In the genomic region with DNA sequence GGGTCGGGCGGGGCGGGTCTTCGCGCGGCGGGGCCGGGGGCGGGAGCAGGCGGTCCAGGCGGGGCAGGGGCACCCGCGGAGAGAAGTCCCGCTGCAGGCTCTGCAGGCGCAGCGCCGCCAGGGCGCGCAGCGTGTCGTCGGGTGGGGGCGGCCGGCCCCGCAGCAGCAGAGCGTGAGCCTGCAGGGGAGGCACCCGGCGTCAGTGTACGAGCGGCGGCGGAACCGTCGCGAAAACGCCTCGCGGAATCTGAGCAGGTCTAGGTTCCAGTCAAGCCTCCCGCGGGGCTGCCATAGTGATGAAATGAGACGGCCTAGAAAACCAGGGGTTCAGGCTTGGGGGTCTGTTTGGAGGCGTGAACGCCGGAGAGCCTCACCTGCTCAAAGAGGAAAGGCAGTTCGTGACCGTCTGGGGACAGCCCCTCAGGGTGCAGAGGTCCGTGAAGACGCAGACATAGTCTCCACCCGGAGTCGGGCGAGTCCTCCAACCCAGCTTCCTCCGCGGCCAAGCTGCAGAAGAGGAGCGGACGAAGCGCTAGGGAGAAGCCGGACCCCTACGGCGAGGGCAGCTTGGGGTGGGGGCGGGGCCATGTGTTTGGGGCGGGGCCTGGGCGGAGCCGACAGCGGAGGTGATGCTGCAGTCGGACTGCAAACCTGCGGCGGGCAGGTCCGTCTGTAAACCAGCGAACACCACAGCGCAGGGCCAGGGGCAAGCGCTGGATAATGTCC, we compare ENCODE assay signal across 11 cellular contexts. TPM values are rescaled to one million over a fixed set of nuclear protein-coding genes. Genes with fewer than 3 reads are reported as not detected.
DNase-seq lines count a peak whose midpoint lies in the region; ATAC-seq, FAIRE-seq and TF ChIP-seq lines count a peak whose summit lies in the region.
"Had no signal": no experiment of that assay in that cellular context is flagged by ENCODE, and none has a peak within 500 bp of the region (broad histone marks: within the 10 kb centered on the region; RNA-seq: fewer than 3 reads in every experiment).

No MANE protein-coding gene starts in this region.

- BruUV-seq in K562 (replicated peaks; lab: Mats Ljungman, UMichigan) (no TSS peak), PC-3 (replicated peaks; lab: Mats Ljungman, UMichigan) (no TSS peak)

- H2AFZ ChIP-seq in K562 (ENCODE audit: low read depth, low read length) (no peak overlapping the region), neural cell (ENCODE audit: low read depth, low read length) (no peak overlapping the region), PC-3 (ENCODE audit: low read length) (no peak overlapping the region)

- TF ChIP-seq POLR2A in K562 (conservative IDR thresholded peaks at IDR 0.05), result no peak

- 98% methylated on average over 25 of the region's 71 CpGs for WGBS in K562 (ENCODE audit: insufficient coverage, low coverage, missing lambda C conversion rate)

- no peaks in the 10 kb centered on the region for H3K9me3 ChIP-seq in CD4-positive, alpha-beta memory T cell (ENCODE audit: control insufficient read depth in 1 of 2, low read length in 2 of 2)
- no peaks in the 10 kb centered on the region for H3K9me3 ChIP-seq in K562 (replicated peaks; ENCODE audit: control insufficient read depth, insufficient read depth, low read depth, low read length)
- H3K9me3 ChIP-seq in neural cell (ENCODE audit: low read length), result no peaks in the 10 kb centered on the region
- no peaks in the 10 kb centered on the region for H3K9me3 ChIP-seq in PC-3 (ENCODE audit: low read length)
- H3K9me3 ChIP-seq: heart left ventricle had no signal

- intact Hi-C loops in CD4-positive, alpha-beta memory T cell (cut with micrococcal nuclease), result loop anchor here (1.0 kb wide), 1 partner anchor 9 kb away; no protein-coding TSS in a partner anchor
- intact Hi-C loops in K562 (cut with micrococcal nuclease) (no loop called here), PC-3 (cut with micrococcal nuclease) (no loop called here)

- H3K79me2 ChIP-seq in K562 (ENCODE audit: control insufficient read depth, insufficient read depth, low read length) (peaks cover 13% of the 10 kb centered on the region), neural cell (replicated peaks; ENCODE audit: insufficient read depth, low read length) (peaks cover 3% of the 10 kb centered on the region), PC-3 (ENCODE audit: low read length) (peaks cover 13% of the 10 kb centered on the region)

- H3K9ac ChIP-seq in K562 (ENCODE audit: insufficient read depth in 1 of 2, low read depth in 2 of 2, low read length in 2 of 2) (no peak overlapping the region), neural cell (ENCODE audit: low read length) (no peak overlapping the region), PC-3 (ENCODE audit: low read length) (no peak overlapping the region)

- FAIRE-seq in K562 (lab: Jason Lieb, UNC), result no peak

- TF ChIP-seq CTCF in K562 (IDR thresholded peaks at IDR 0.05 in 2 of 3, conservative IDR thresholded peaks at IDR 0.05 in 1 of 3; ENCODE audit: insufficient read depth in 2 of 3, low read depth in 1 of 3, low read length in 3 of 3), result no peak
- no peak for TF ChIP-seq CTCF in neural cell (IDR thresholded peaks at IDR 0.05; ENCODE audit: poor library complexity, severe bottlenecking)
- TF ChIP-seq CTCF in PC-3 (conservative IDR thresholded peaks at IDR 0.05; ENCODE audit: low read depth, low read length), result no peak
- TF ChIP-seq CTCF in foreskin fibroblast (IDR thresholded peaks at IDR 0.05; ENCODE audit: low read depth, low read length), result no peak

- H3K4me3 ChIP-seq in CD4-positive, alpha-beta memory T cell (ENCODE audit: low read length in 2 of 2), result peak overlapping the region in 1 of 2 donors; percentile 38
- H3K4me3 ChIP-seq in K562, result no peak overlapping the region
- H3K4me3 ChIP-seq in neural cell (ENCODE audit: low read length), result no peak overlapping the region
- H3K4me3 ChIP-seq in PC-3 (ENCODE audit: low read length), result no peak overlapping the region
- H3K4me3 ChIP-seq in foreskin fibroblast (ENCODE audit: low read depth in 1 of 2, low read length in 2 of 2), result no peak overlapping the region

- no peaks in the 10 kb centered on the region for H3K9me2 ChIP-seq in neural cell (ENCODE audit: insufficient read depth, low read length)
- H3K9me2 ChIP-seq in PC-3 (replicated peaks; ENCODE audit: low read length), result no peaks in the 10 kb centered on the region

- peaks cover 32% of the 10 kb centered on the region for H3K4me1 ChIP-seq in CD4-positive, alpha-beta memory T cell (ENCODE audit: insufficient read depth, low read length)
- H3K4me1 ChIP-seq in K562 (replicated peaks in 1 of 2; ENCODE audit: control insufficient read depth in 2 of 2, insufficient read depth in 2 of 2, low read length in 2 of 2) (peaks cover 14 to 55% of the 10 kb centered on the region in 2 experiments), PC-3 (ENCODE audit: insufficient read depth, low read length) (peaks cover 25% of the 10 kb centered on the region)

- CTCF ChIA-PET in CD4-positive, alpha-beta memory T cell (lab: Charles Lee; ENCODE audit: partially characterized antibody), result interaction anchor here (1.5 to 1.6 kb wide), 3 partner anchors 9 to 92 kb away, joined by 4 to 6 read pairs (median 5); partner anchors contain the start of gene PSMC3IP
- CTCF ChIA-PET in K562 (lab: Yijun Ruan, JAX; ENCODE audit: low intra/inter-chr PET ratio), result no interaction called here
- CTCF ChIA-PET in PC-3 (lab: Charles Lee), result no interaction called here

- in situ Hi-C loops in K562 (cut with MboI), result no loop called here

- peak in 3 of 5 donors; percentile 51 to 61 (median 57) for DNase-seq in CD4-positive, alpha-beta memory T cell
- peak in 2 of 4 experiments; percentile 44 to 62 for DNase-seq in K562 (ENCODE audit: extremely low read depth in 1 of 4, low spot score in 3 of 4)
- DNase-seq in PC-3, result no peak
- DNase-seq in foreskin fibroblast, result no peak
- DNase-seq: DMS79, NCI-H524 treated with DMSO at 0.1 percent for 48 hours had no signal

- H3K27me3 Mint-ChIP-seq in CD4-positive, alpha-beta memory T cell, result peaks cover 13 to 18% of the 10 kb centered on the region in 2 donors

- POLR2A ChIA-PET in CD4-positive, alpha-beta memory T cell (lab: Charles Lee; ENCODE audit: partially characterized antibody), result interaction anchor here (1.0 to 3.4 kb wide), 3 partner anchors 8 to 14 kb away, joined by 3 to 9 read pairs (median 5); no protein-coding TSS in a partner anchor
- POLR2A ChIA-PET in K562 (lab: Yijun Ruan, JAX) (interaction anchor here (0.8 to 1.8 kb wide), 3 partner anchors 9 to 38 kb away, joined by 3 to 7 read pairs (median 4); no protein-coding TSS in a partner anchor), PC-3 (lab: Charles Lee; ENCODE audit: unreplicated experiment) (no interaction called here)

- no peak overlapping the region for H3K27ac ChIP-seq in CD4-positive, alpha-beta memory T cell (ENCODE audit: low read depth, low read length)
- H3K27ac ChIP-seq in K562 (ENCODE audit: extremely low read depth, low read depth, low read length), result no peak overlapping the region
- H3K27ac ChIP-seq in neural cell (ENCODE audit: low read length), result no peak overlapping the region
- H3K27ac ChIP-seq in PC-3 (ENCODE audit: low read length), result no peak overlapping the region

- peaks cover 13 to 15% of the 10 kb centered on the region in 2 donors for H3K36me3 Mint-ChIP-seq in CD4-positive, alpha-beta memory T cell

- H3K9me1 ChIP-seq in K562 (ENCODE audit: control insufficient read depth, insufficient read depth, low read length), result no peaks in the 10 kb centered on the region

- TF ChIP-seq RAD21 in K562 (CRISPR knock-in tag; conservative IDR thresholded peaks at IDR 0.05 in 1 of 2, IDR thresholded peaks at IDR 0.05 in 1 of 2) (no peak), neural cell (conservative IDR thresholded peaks at IDR 0.05) (no peak)

- H4K20me1 ChIP-seq in K562 (replicated peaks; ENCODE audit: control insufficient read depth, insufficient read depth, low read length) (peaks cover 5% of the 10 kb centered on the region), neural cell (ENCODE audit: insufficient read depth) (no peaks in the 10 kb centered on the region), PC-3 (ENCODE audit: low read length) (0 out of 2 replicates have a peak, but pooled peaks cover 4% of the 10 kb centered on the region)

- H3K4me1 Mint-ChIP-seq in CD4-positive, alpha-beta memory T cell, result peaks cover 11 to 39% (median 22%) of the 10 kb centered on the region in 4 donors

- H3K9me3 Mint-ChIP-seq in CD4-positive, alpha-beta memory T cell, result no peaks in the 10 kb centered on the region

- H3K4me2 ChIP-seq in K562 (ENCODE audit: insufficient read depth, low read length), result no peak overlapping the region
- no peak overlapping the region for H3K4me2 ChIP-seq in neural cell (ENCODE audit: low read length)
- no peak overlapping the region for H3K4me2 ChIP-seq in PC-3 (ENCODE audit: low read length)

- peak overlapping the region in 4 of 7 donors; percentile 42 to 79 (median 59) for H3K27ac Mint-ChIP-seq in CD4-positive, alpha-beta memory T cell

- no peak for TF ChIP-seq EP300 in K562 (IDR thresholded peaks at IDR 0.05; ENCODE audit: low read length)
- no peak for TF ChIP-seq EP300 in neural cell (conservative IDR thresholded peaks at IDR 0.05; ENCODE audit: poor library complexity, severe bottlenecking)

- H3K36me3 ChIP-seq in CD4-positive, alpha-beta memory T cell (ENCODE audit: insufficient read depth, low read length), result no peaks in the 10 kb centered on the region
- H3K36me3 ChIP-seq in K562 (ENCODE audit: control insufficient read depth, insufficient read depth, low read length) (peaks cover 63% of the 10 kb centered on the region; the same call in 2 of the 3 replicates), neural cell (ENCODE audit: insufficient read depth, low read length) (no peaks in the 10 kb centered on the region), PC-3 (ENCODE audit: low read depth, low read length) (no peaks in the 10 kb centered on the region)

- peak overlapping the region; percentile 69 to 84 (median 78) for H3K4me3 Mint-ChIP-seq in CD4-positive, alpha-beta memory T cell

- H3F3A ChIP-seq in neural cell (ENCODE audit: insufficient read depth, low read length, poor library complexity, severe bottlenecking) (no peaks in the 10 kb centered on the region), PC-3 (ENCODE audit: low read length, unreplicated experiment) (no peaks in the 10 kb centered on the region)

- ATAC-seq in K562, result no peak
- ATAC-seq in PC-3, result no peak
- no peak for ATAC-seq in GM21515 (IDR thresholded peaks at IDR 0.05; ENCODE audit: unreplicated experiment)
- no peak for ATAC-seq in GM21423 (IDR thresholded peaks at IDR 0.05; ENCODE audit: unreplicated experiment)
- ATAC-seq: heart left ventricle had no signal

- H3K27me3 ChIP-seq in CD4-positive, alpha-beta memory T cell (ENCODE audit: insufficient read depth, low read length), result peaks cover 34% of the 10 kb centered on the region
- H3K27me3 ChIP-seq in K562 (ENCODE audit: control insufficient read depth in 2 of 2, insufficient read depth in 2 of 2, low read length in 2 of 2), result no peaks in the 10 kb centered on the region
- H3K27me3 ChIP-seq in neural cell (ENCODE audit: insufficient read depth, low read depth, low read length), result no peaks in the 10 kb centered on the region
- no peaks in the 10 kb centered on the region for H3K27me3 ChIP-seq in PC-3 (ENCODE audit: low read length)

RNA-seq across cellular contexts. Expression of gene PLEKHH3, which starts 6.4 kb away (rescaled TPM):
- total RNA-seq in CD4-positive, alpha-beta memory T cell, result under 1 TPM; 0.15 to 0.22 TPM
- polyA plus RNA-seq in CD4-positive, alpha-beta memory T cell, result under 1 TPM; 0.16 to 0.32 TPM
- polyA plus RNA-seq in PFSK-1 (2012; ENCODE audit: insufficient read length, low read depth), result 86.0 TPM
- 23.0 and 51.2 TPM in 2 replicates for total RNA-seq in K562 (2011; cell fraction: chromatin; rRNA removed; ENCODE audit: low replicate concordance)
- total RNA-seq in K562 (2011; cell fraction: nucleolus; rRNA removed), result 37.7 and 51.7 TPM in 2 replicates
- 29.7 and 29.8 TPM in 2 replicates for total RNA-seq in K562 (2011; cell fraction: nucleoplasm; rRNA removed)
- total RNA-seq in K562 (2014; rRNA removed) (20.6 and 28.2 TPM in 2 replicates), K562 (2014; rRNA removed; fragmentation: Illumina TruSeq; extraction: Trizol) (2.0 and 2.6 TPM in 2 replicates), K562 (2015; rRNA removed; fragmentation: Illumina TruSeq; extraction: Trizol) (7.5 and 7.8 TPM in 2 replicates), K562 (2021) (32.7 and 34.5 TPM in 2 replicates), PC-3 (2014; rRNA removed) (20.1 and 27.8 TPM in 2 replicates)
- polyA plus RNA-seq in K562 (2011; rRNA removed) (4.3 and 8.0 TPM in 2 replicates), K562 (2014; fragmentation: Illumina TruSeq; extraction: Trizol) (5.0 and 19.4 TPM in 2 replicates), K562 (2014; fragmentation: Nextera tagmentation; extraction: Ambion mirVana) (under 1 TPM; 0.58 to 0.80 TPM), K562 (2014; rRNA removed) (29.0 and 31.0 TPM in 2 replicates), neural cell (18.4 and 20.2 TPM in 2 replicates)
- 5.6 and 15.6 TPM in 2 replicates for polyA plus RNA-seq in K562 (2011; cell fraction: cytosol; rRNA removed)
- polyA plus RNA-seq in K562 (2011; cell fraction: nucleus; rRNA removed), result 24.8 and 51.1 TPM in 2 replicates
- 12.5 and 25.8 TPM in 2 replicates for polyA plus RNA-seq in K562 (2012)
- 1.3 and 1.9 TPM in 2 replicates for polyA minus RNA-seq in K562 (2011; rRNA and poly(A)+ RNA removed)
- 6.6 and 8.6 TPM in 2 replicates for polyA minus RNA-seq in K562 (2011; cell fraction: cytosol; rRNA and poly(A)+ RNA removed)
- 7.0 and 12.1 TPM in 2 replicates for polyA minus RNA-seq in K562 (2011; cell fraction: nucleus; rRNA and poly(A)+ RNA removed)
- 14.1 and 19.0 TPM in 2 replicates for polyA minus RNA-seq in neural cell

RNA-seq across cellular contexts. Expression of gene TUBG2, which starts 11.3 kb away (rescaled TPM):
- total RNA-seq in CD4-positive, alpha-beta memory T cell, result 10 to 100 TPM; 18.1 to 19.1 TPM
- polyA plus RNA-seq in CD4-positive, alpha-beta memory T cell, result 1 to 10 TPM; 3.0 to 5.0 TPM
- polyA plus RNA-seq in PFSK-1 (2012; ENCODE audit: insufficient read length, low read depth), result 57.4 TPM
- total RNA-seq in K562 (2011; cell fraction: chromatin; rRNA removed; ENCODE audit: low replicate concordance), result 1.1 TPM in 1 of 2 replicates, not detected in the other
- total RNA-seq in K562 (2011; cell fraction: nucleolus; rRNA removed), result 0.39 and 0.83 TPM in 2 replicates
- 0.37 TPM in 1 of 2 replicates, not detected in the other for total RNA-seq in K562 (2011; cell fraction: nucleoplasm; rRNA removed)
- total RNA-seq in K562 (2014; rRNA removed) (0.09 and 0.12 TPM in 2 replicates), K562 (2014; rRNA removed; fragmentation: Illumina TruSeq; extraction: Trizol) (not detected in 2 replicates), K562 (2015; rRNA removed; fragmentation: Illumina TruSeq; extraction: Trizol) (0.26 and 0.29 TPM in 2 replicates), K562 (2021) (0.78 and 0.80 TPM in 2 replicates), PC-3 (2014; rRNA removed) (6.0 and 7.1 TPM in 2 replicates)
- polyA plus RNA-seq in K562 (2011; rRNA removed) (0.21 and 0.37 TPM in 2 replicates), K562 (2014; fragmentation: Illumina TruSeq; extraction: Trizol) (0.24 and 0.35 TPM in 2 replicates), K562 (2014; fragmentation: Nextera tagmentation; extraction: Ambion mirVana) (under 1 TPM; 0.15 to 0.34 TPM), K562 (2014; rRNA removed) (not detected in 2 replicates), neural cell (24.9 and 28.9 TPM in 2 replicates)
- polyA plus RNA-seq in K562 (2011; cell fraction: cytosol; rRNA removed), result 0.15 and 0.24 TPM in 2 replicates
- 0.91 and 2.0 TPM in 2 replicates for polyA plus RNA-seq in K562 (2011; cell fraction: nucleus; rRNA removed)
- polyA plus RNA-seq in K562 (2012), result 0.35 and 0.40 TPM in 2 replicates
- polyA minus RNA-seq in K562 (2011; rRNA and poly(A)+ RNA removed), result 0.11 and 0.15 TPM in 2 replicates
- 0.86 and 1.6 TPM in 2 replicates for polyA minus RNA-seq in K562 (2011; cell fraction: cytosol; rRNA and poly(A)+ RNA removed)
- 0.33 TPM in 1 of 2 replicates, not detected in the other for polyA minus RNA-seq in K562 (2011; cell fraction: nucleus; rRNA and poly(A)+ RNA removed)
- polyA minus RNA-seq in neural cell, result 14.6 and 16.1 TPM in 2 replicates

RNA-seq across cellular contexts. Expression of gene CCR10, which starts 11.3 kb away (rescaled TPM):
- total RNA-seq in CD4-positive, alpha-beta memory T cell, result under 1 TPM; 0.53 to 0.81 TPM
- polyA plus RNA-seq in CD4-positive, alpha-beta memory T cell, result 10 to 100 TPM in 1 of 2 donors, 1 to 10 TPM in 1; 9.1 to 10.7 TPM
- polyA plus RNA-seq in PFSK-1 (2012; ENCODE audit: insufficient read length, low read depth), result 9.6 TPM
- 0.77 and 2.7 TPM in 2 replicates for total RNA-seq in K562 (2011; cell fraction: chromatin; rRNA removed; ENCODE audit: low replicate concordance)
- total RNA-seq in K562 (2011; cell fraction: nucleolus; rRNA removed), result 4.5 TPM in 2 replicates
- total RNA-seq in K562 (2011; cell fraction: nucleoplasm; rRNA removed), result 1.8 and 2.3 TPM in 2 replicates
- total RNA-seq in K562 (2014; rRNA removed) (2.5 and 3.6 TPM in 2 replicates), K562 (2014; rRNA removed; fragmentation: Illumina TruSeq; extraction: Trizol) (0.18 and 0.19 TPM in 2 replicates), K562 (2015; rRNA removed; fragmentation: Illumina TruSeq; extraction: Trizol) (0.58 and 0.68 TPM in 2 replicates), K562 (2021) (4.0 and 4.8 TPM in 2 replicates), PC-3 (2014; rRNA removed) (0.58 TPM in 1 of 2 replicates, not detected in the other)
- polyA plus RNA-seq in K562 (2011; rRNA removed) (0.82 and 3.6 TPM in 2 replicates), K562 (2014; fragmentation: Illumina TruSeq; extraction: Trizol) (0.06 and 0.28 TPM in 2 replicates), K562 (2014; fragmentation: Nextera tagmentation; extraction: Ambion mirVana) (not detected), K562 (2014; rRNA removed) (3.6 and 4.3 TPM in 2 replicates), neural cell (3.1 and 5.1 TPM in 2 replicates)
- 6.0 and 7.2 TPM in 2 replicates for polyA plus RNA-seq in K562 (2011; cell fraction: cytosol; rRNA removed)
- polyA plus RNA-seq in K562 (2011; cell fraction: nucleus; rRNA removed), result 7.7 and 10.7 TPM in 2 replicates
- polyA plus RNA-seq in K562 (2012), result 5.1 and 10.4 TPM in 2 replicates
- 0.21 and 0.30 TPM in 2 replicates for polyA minus RNA-seq in K562 (2011; rRNA and poly(A)+ RNA removed)
- polyA minus RNA-seq in K562 (2011; cell fraction: cytosol; rRNA and poly(A)+ RNA removed), result 0.86 and 4.7 TPM in 2 replicates
- polyA minus RNA-seq in K562 (2011; cell fraction: nucleus; rRNA and poly(A)+ RNA removed), result 1.9 and 5.7 TPM in 2 replicates
- 1.9 and 2.7 TPM in 2 replicates for polyA minus RNA-seq in neural cell

RNA-seq across cellular contexts. Expression of gene CNTNAP1, which starts 12.0 kb away (rescaled TPM):
- total RNA-seq in CD4-positive, alpha-beta memory T cell, result 1 to 10 TPM; 2.5 to 3.0 TPM
- polyA plus RNA-seq in CD4-positive, alpha-beta memory T cell, result 1 to 10 TPM in 1 of 2 donors, not detected in 1; 1.2 TPM
- polyA plus RNA-seq in PFSK-1 (2012; ENCODE audit: insufficient read length, low read depth), result 78.9 TPM
- 14.6 and 22.8 TPM in 2 replicates for total RNA-seq in K562 (2011; cell fraction: chromatin; rRNA removed; ENCODE audit: low replicate concordance)
- 8.8 and 9.7 TPM in 2 replicates for total RNA-seq in K562 (2011; cell fraction: nucleolus; rRNA removed)
- total RNA-seq in K562 (2011; cell fraction: nucleoplasm; rRNA removed), result 7.5 and 8.7 TPM in 2 replicates
- total RNA-seq in K562 (2014; rRNA removed) (0.14 and 0.41 TPM in 2 replicates), K562 (2014; rRNA removed; fragmentation: Illumina TruSeq; extraction: Trizol) (0.29 and 0.33 TPM in 2 replicates), K562 (2015; rRNA removed; fragmentation: Illumina TruSeq; extraction: Trizol) (0.38 and 0.62 TPM in 2 replicates), K562 (2021) (1.5 and 1.8 TPM in 2 replicates), PC-3 (2014; rRNA removed) (4.6 and 6.6 TPM in 2 replicates)
- polyA plus RNA-seq in K562 (2011; rRNA removed) (1.0 and 2.8 TPM in 2 replicates), K562 (2014; fragmentation: Illumina TruSeq; extraction: Trizol) (0.89 and 1.4 TPM in 2 replicates), K562 (2014; fragmentation: Nextera tagmentation; extraction: Ambion mirVana) (under 1 TPM; 0.10 to 0.17 TPM), K562 (2014; rRNA removed) (1.6 and 1.8 TPM in 2 replicates), neural cell (21.9 and 23.9 TPM in 2 replicates)
- polyA plus RNA-seq in K562 (2011; cell fraction: cytosol; rRNA removed), result 1.3 and 2.0 TPM in 2 replicates
- polyA plus RNA-seq in K562 (2011; cell fraction: nucleus; rRNA removed), result 17.0 and 22.4 TPM in 2 replicates
- 1.5 and 4.8 TPM in 2 replicates for polyA plus RNA-seq in K562 (2012)
- polyA minus RNA-seq in K562 (2011; rRNA and poly(A)+ RNA removed), result 0.35 and 0.45 TPM in 2 replicates
- 0.19 and 0.36 TPM in 2 replicates for polyA minus RNA-seq in K562 (2011; cell fraction: cytosol; rRNA and poly(A)+ RNA removed)
- polyA minus RNA-seq in K562 (2011; cell fraction: nucleus; rRNA and poly(A)+ RNA removed), result 1.8 and 3.6 TPM in 2 replicates
- 29.0 and 32.8 TPM in 2 replicates for polyA minus RNA-seq in neural cell

Comparison
In these comparisons a context has a peak if more than half of its experiments do, and no peak if none do; other contexts are left out.
1. DNase-seq: peak in CD4-positive, alpha-beta memory T cell (3 of 5); none in PC-3 (single experiment) and foreskin fibroblast (0 of 2).